Comparison of ENCODE assay signal across 1 cellular context in genomic region chr22:23180893-23181762, GRCh38.
TF ChIP-seq lines count a peak whose summit lies in the region.

No MANE protein-coding gene starts in this region.

TF ChIP-seq in IMR-90, 13 proteins besides CTCF, POLR2A, EP300 and RAD21 (continued from another document):
- TF ChIP-seq ELK1 (IDR thresholded peaks at IDR 0.05; ENCODE audit: borderline replicate concordance, low read depth, low read length) (no peak), MXI1 (IDR thresholded peaks at IDR 0.05; ENCODE audit: borderline replicate concordance, low read depth, low read length) (no peak), SMC3 (IDR thresholded peaks at IDR 0.05; ENCODE audit: low read depth, low read length) (no peak), USF2 (IDR thresholded peaks at IDR 0.05; ENCODE audit: low read depth, low read length) (no peak), MAZ (IDR thresholded peaks at IDR 0.05; ENCODE audit: borderline replicate concordance, low read depth, low read length) (no peak), RFX5 (IDR thresholded peaks at IDR 0.05; ENCODE audit: low read depth, low read length) (no peak), FOS (IDR thresholded peaks at IDR 0.05; ENCODE audit: low read depth, low read length) (no peak), MAFK (IDR thresholded peaks at IDR 0.05; ENCODE audit: low read depth, low read length) (no peak)
